15 cellular contexts compared by ENCODE assay signal in genomic region chr20:44039147-44039546, GRCh38.
"Had no signal": no experiment of that assay in that cellular context is flagged by ENCODE, and none has a peak within 500 bp of the region (broad histone marks: within the 10 kb centered on the region; RNA-seq: fewer than 3 reads in every experiment).

No MANE protein-coding gene starts in this region.

- H3K36me3 Mint-ChIP-seq: natural killer cell treated with Interleukin-12 subunit alpha and Interleukin-12 subunit beta and Interleukin-15 and Interleukin-18, amount 100 ng/mL, for 72 hours; WTC11 had no signal

- H3K36me3 ChIP-seq: heart left ventricle, prostate gland, right lobe of liver, SJCRH30, transverse colon had no signal

- H3K4me1 ChIP-seq: prostate gland, right lobe of liver, SJCRH30, transverse colon had no signal

- DNase-seq: activated CD4-positive, alpha-beta T cell treated with anti-CD3 and anti-CD28 coated beads for 4 hours; activated gamma-delta T cell treated with Interleukin-2 at 50 U/mL for 16 hours; activated naive CD8-positive, alpha-beta T cell treated with anti-CD3 and anti-CD28 coated beads, Interleukin-2, amount 50 U/mL, for 24 hours; aorta; dermis blood vessel endothelial cell; effector memory CD8-positive, alpha-beta T cell; immature natural killer cell; right lobe of liver; SJCRH30; T-helper 2 cell; transverse colon had no signal

- H3K9me3 ChIP-seq: heart left ventricle, prostate gland, right lobe of liver, SJCRH30, transverse colon had no signal

- H3K9me3 Mint-ChIP-seq: effector memory CD8-positive, alpha-beta T cell; immature natural killer cell; natural killer cell treated with Interleukin-12 subunit alpha and Interleukin-12 subunit beta and Interleukin-15 and Interleukin-18, amount 100 ng/mL, for 72 hours had no signal

- H3K27ac ChIP-seq: heart left ventricle, prostate gland, right lobe of liver, SJCRH30, transverse colon had no signal

- H3K4me3 ChIP-seq: heart left ventricle, prostate gland, right lobe of liver, SJCRH30, transverse colon had no signal

- H3K4me3 Mint-ChIP-seq: activated naive CD8-positive, alpha-beta T cell treated with anti-CD3 and anti-CD28 coated beads, Interleukin-2, amount 50 U/mL, for 24 hours; effector memory CD8-positive, alpha-beta T cell; immature natural killer cell; natural killer cell treated with Interleukin-12 subunit alpha and Interleukin-12 subunit beta and Interleukin-15 and Interleukin-18, amount 100 ng/mL, for 72 hours; WTC11 had no signal

- H3K27ac Mint-ChIP-seq: activated naive CD8-positive, alpha-beta T cell treated with anti-CD3 and anti-CD28 coated beads, Interleukin-2, amount 50 U/mL, for 24 hours; effector memory CD8-positive, alpha-beta T cell; immature natural killer cell; WTC11 had no signal

- H3K27me3 ChIP-seq: right lobe of liver, SJCRH30 had no signal

- ATAC-seq: activated naive CD8-positive, alpha-beta T cell treated with anti-CD3 and anti-CD28 coated beads, Interleukin-2, amount 50 U/mL, for 24 hours; effector memory CD8-positive, alpha-beta T cell; heart left ventricle; natural killer cell treated with Interleukin-12 subunit alpha and Interleukin-12 subunit beta and Interleukin-15 and Interleukin-18, amount 100 ng/mL, for 72 hours; right lobe of liver; WTC11 had no signal
